34 cellular contexts compared by ENCODE assay signal in the genomic region with DNA sequence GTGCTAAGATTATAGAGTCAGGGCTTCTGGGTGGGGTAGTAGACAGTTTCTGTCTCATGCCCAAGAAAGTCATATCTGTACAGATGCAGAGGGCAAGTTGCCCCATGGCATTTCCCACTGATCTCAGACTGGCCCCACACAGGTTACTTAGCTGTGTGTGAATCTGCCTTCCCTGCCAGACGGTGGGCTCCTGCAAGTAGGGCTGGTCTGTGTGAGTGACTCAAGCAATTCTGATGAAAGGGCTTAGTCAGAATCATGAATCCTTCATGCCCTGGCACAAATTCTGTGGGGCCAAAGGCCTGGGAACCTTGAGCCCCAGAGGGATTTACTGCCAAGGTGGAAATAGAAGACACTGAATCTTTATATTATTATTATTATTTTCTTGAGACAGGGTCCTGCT. TPM values are rescaled to one million over a fixed set of nuclear protein-coding genes. Genes with fewer than 3 reads are reported as not detected.
A peak's percentile ranks its signal among the peaks of the same experiment; 100 is the strongest.
DNase-seq lines count a peak whose midpoint lies in the region; ATAC-seq and TF ChIP-seq lines count a peak whose summit lies in the region.
"Had no signal": no experiment of that assay in that cellular context is flagged by ENCODE, and none has a peak within 500 bp of the region (broad histone marks: within the 10 kb centered on the region; RNA-seq: fewer than 3 reads in every experiment).

No MANE protein-coding gene starts in this region.

- no peaks in the 10 kb centered on the region for H4K20me1 ChIP-seq in mammary epithelial cell (ENCODE audit: insufficient read depth, low read length)

- dilution Hi-C loops in mammary epithelial cell (cut with HindIII; ENCODE audit: low sequenced_read_pairs) = no loop called here

- no peak overlapping the region for H3K4me2 ChIP-seq in mammary epithelial cell (ENCODE audit: insufficient read depth, low read depth, low read length)

- H3K4me3 Mint-ChIP-seq in activated naive CD8-positive, alpha-beta T cell treated with anti-CD3 and anti-CD28 coated beads, Interleukin-2, amount 50 U/mL, for 24 hours = no peak overlapping the region
- H3K4me3 Mint-ChIP-seq in activated naive CD8-positive, alpha-beta T cell treated with anti-CD3 and anti-CD28 coated beads for 36 hours = no peak overlapping the region
- H3K4me3 Mint-ChIP-seq: activated naive CD4-positive, alpha-beta T cell treated with anti-CD3 and anti-CD28 coated beads, Interleukin-2, amount 10 ng/mL, durations not matched to agents 7 days and 5 days; activated T-helper 1 cell treated with anti-CD3 and anti-CD28 coated beads, Interleukin-12 subunit alpha, Interleukin-12 subunit beta, Interleukin-2, Interleukin-4 antibody, amounts not matched to agents 30 ng/mL and 10 ng/mL and 1 ng/mL, durations not matched to agents 14 hours and 24 hours and 36 hours; dendritic cell treated with granulocyte-macrophage colony-stimulating factor and Interleukin-4, amounts not matched to agents 40 ng/mL and 50 ng/mL, for 4 days; IgD-negative memory B cell; immature natural killer cell; mesothelial cell of epicardium; naive B cell; T-helper 17 cell; type B pancreatic cell had no signal

- no peak overlapping the region for H3K27ac Mint-ChIP-seq in activated naive CD8-positive, alpha-beta T cell treated with anti-CD3 and anti-CD28 coated beads, Interleukin-2, amount 50 U/mL, for 24 hours
- no peak overlapping the region for H3K27ac Mint-ChIP-seq in activated naive CD8-positive, alpha-beta T cell treated with anti-CD3 and anti-CD28 coated beads for 36 hours
- H3K27ac Mint-ChIP-seq: activated naive CD4-positive, alpha-beta T cell treated with anti-CD3 and anti-CD28 coated beads, Interleukin-2, amount 10 ng/mL, durations not matched to agents 7 days and 5 days; activated T-helper 1 cell treated with anti-CD3 and anti-CD28 coated beads, Interleukin-12 subunit alpha, Interleukin-12 subunit beta, Interleukin-2, Interleukin-4 antibody, amounts not matched to agents 30 ng/mL and 10 ng/mL and 1 ng/mL, durations not matched to agents 14 hours and 24 hours and 36 hours; dendritic cell treated with granulocyte-macrophage colony-stimulating factor and Interleukin-4, amounts not matched to agents 40 ng/mL and 50 ng/mL, for 4 days; IgD-negative memory B cell; immature natural killer cell; mesothelial cell of epicardium; naive B cell; T-helper 17 cell; type B pancreatic cell had no signal

- peaks cover 5% of the 10 kb centered on the region for H3K27me3 Mint-ChIP-seq in activated naive CD8-positive, alpha-beta T cell treated with anti-CD3 and anti-CD28 coated beads, Interleukin-2, amount 50 U/mL, for 24 hours
- no peaks in the 10 kb centered on the region for H3K27me3 Mint-ChIP-seq in activated naive CD8-positive, alpha-beta T cell treated with anti-CD3 and anti-CD28 coated beads for 36 hours

- H3K27ac ChIP-seq in mammary epithelial cell (ENCODE audit: insufficient read depth, low read depth, low read length) = no peak overlapping the region
- H3K27ac ChIP-seq: esophagus squamous epithelium, gastroesophageal sphincter, left ventricle myocardium inferior, prostate gland, RWPE1, sigmoid colon, SK-N-MC had no signal

- no peaks in the 10 kb centered on the region for H3K9me3 Mint-ChIP-seq in activated naive CD8-positive, alpha-beta T cell treated with anti-CD3 and anti-CD28 coated beads, Interleukin-2, amount 50 U/mL, for 24 hours
- no peaks in the 10 kb centered on the region for H3K9me3 Mint-ChIP-seq in activated naive CD8-positive, alpha-beta T cell treated with anti-CD3 and anti-CD28 coated beads for 36 hours
- H3K9me3 Mint-ChIP-seq: activated naive CD4-positive, alpha-beta T cell treated with anti-CD3 and anti-CD28 coated beads, Interleukin-2, amount 10 ng/mL, durations not matched to agents 7 days and 5 days; activated T-helper 1 cell treated with anti-CD3 and anti-CD28 coated beads, Interleukin-12 subunit alpha, Interleukin-12 subunit beta, Interleukin-2, Interleukin-4 antibody, amounts not matched to agents 30 ng/mL and 10 ng/mL and 1 ng/mL, durations not matched to agents 14 hours and 24 hours and 36 hours; dendritic cell treated with granulocyte-macrophage colony-stimulating factor and Interleukin-4, amounts not matched to agents 40 ng/mL and 50 ng/mL, for 4 days; IgD-negative memory B cell; immature natural killer cell; mesothelial cell of epicardium; naive B cell; type B pancreatic cell had no signal

- no peak overlapping the region for H3K4me3 ChIP-seq in mammary epithelial cell (replicated peaks in 1 of 3; ENCODE audit: insufficient read depth in 1 of 3, low read depth in 2 of 3, low read length in 3 of 3)
- H3K4me3 ChIP-seq: esophagus squamous epithelium, gastroesophageal sphincter, left ventricle myocardium inferior, prostate gland, sigmoid colon, SK-N-MC had no signal

- peaks cover 3% of the 10 kb centered on the region for H3K4me1 Mint-ChIP-seq in activated naive CD8-positive, alpha-beta T cell treated with anti-CD3 and anti-CD28 coated beads, Interleukin-2, amount 50 U/mL, for 24 hours
- H3K4me1 Mint-ChIP-seq in activated naive CD8-positive, alpha-beta T cell treated with anti-CD3 and anti-CD28 coated beads for 36 hours = no peaks in the 10 kb centered on the region
- H3K4me1 Mint-ChIP-seq: activated naive CD4-positive, alpha-beta T cell treated with anti-CD3 and anti-CD28 coated beads, Interleukin-2, amount 10 ng/mL, durations not matched to agents 7 days and 5 days; IgD-negative memory B cell; immature natural killer cell; naive B cell had no signal

- no peaks in the 10 kb centered on the region for H3K79me2 ChIP-seq in mammary epithelial cell (ENCODE audit: insufficient read depth, low read length)

- no peaks in the 10 kb centered on the region for H3K36me3 Mint-ChIP-seq in activated naive CD8-positive, alpha-beta T cell treated with anti-CD3 and anti-CD28 coated beads, Interleukin-2, amount 50 U/mL, for 24 hours (ENCODE audit: low read depth)
- H3K36me3 Mint-ChIP-seq in activated naive CD8-positive, alpha-beta T cell treated with anti-CD3 and anti-CD28 coated beads for 36 hours = no peaks in the 10 kb centered on the region
- H3K36me3 Mint-ChIP-seq: activated naive CD4-positive, alpha-beta T cell treated with anti-CD3 and anti-CD28 coated beads, Interleukin-2, amount 10 ng/mL, durations not matched to agents 7 days and 5 days; IgD-negative memory B cell; immature natural killer cell; mesothelial cell of epicardium; naive B cell; type B pancreatic cell had no signal

- no peak for TF ChIP-seq CTCF in mammary epithelial cell (conservative IDR thresholded peaks at IDR 0.05 in 1 of 2, IDR thresholded peaks at IDR 0.05 in 1 of 2; ENCODE audit: extremely low read depth in 1 of 2, insufficient read depth in 1 of 2, low read depth in 1 of 2, low read length in 2 of 2)

- DNase-seq in activated naive CD8-positive, alpha-beta T cell treated with anti-CD3 and anti-CD28 coated beads, Interleukin-2, amount 50 U/mL, for 24 hours = peak; percentile 2
- no peak for DNase-seq in activated naive CD8-positive, alpha-beta T cell treated with anti-CD3 and anti-CD28 coated beads for 36 hours
- DNase-seq in HT1080 (ENCODE audit: low read depth) (peak; percentile 10), mammary epithelial cell (peak; percentile 31)
- peak; percentile 35 for DNase-seq in stimulated activated CD8-positive, alpha-beta memory T cell treated with anti-CD3 and anti-CD28 coated beads, Interleukin-4, amount 100 ng/mL, for 48 hours
- no peak for DNase-seq in effector CD4-positive, alpha-beta T cell
- DNase-seq in central memory CD4-positive, alpha-beta T cell = no peak
- DNase-seq: activated CD4-positive, CD25-positive, alpha-beta regulatory T cell treated with anti-CD3 and anti-CD28 coated beads, Interleukin-2, amount 50 U/mL, for 72 hours; activated naive CD4-positive, alpha-beta T cell treated with anti-CD3 and anti-CD28 coated beads, Interleukin-2, amount 10 ng/mL, durations not matched to agents 7 days and 5 days; aorta; caudate nucleus; esophagus squamous epithelium; hippocampal formation; immature natural killer cell; left ventricle myocardium inferior; naive B cell; NCI-H1417; NCI-H2081; NCI-H774; sigmoid colon; T-helper 17 cell had no signal

- BruUV-seq in mammary epithelial cell (replicated peaks; lab: Mats Ljungman, UMichigan) = no TSS peak

- H3K4me1 ChIP-seq in mammary epithelial cell (ENCODE audit: insufficient read depth, low read length) = no peaks in the 10 kb centered on the region
- H3K4me1 ChIP-seq: esophagus squamous epithelium, prostate gland had no signal

- H3K9ac ChIP-seq in mammary epithelial cell (ENCODE audit: insufficient read depth, low read length) = no peak overlapping the region

- no peaks in the 10 kb centered on the region for H3K9me3 ChIP-seq in mammary epithelial cell (replicated peaks; ENCODE audit: insufficient read depth, low read length)
- H3K9me3 ChIP-seq: esophagus squamous epithelium, gastroesophageal sphincter, left ventricle myocardium inferior, prostate gland, sigmoid colon had no signal

- 60% methylated on average over 1 of the region's 1 CpG for WGBS in mammary epithelial cell (ENCODE audit: low coverage, missing lambda C conversion rate)

- peak; percentile 57 for ATAC-seq in activated naive CD8-positive, alpha-beta T cell treated with anti-CD3 and anti-CD28 coated beads, Interleukin-2, amount 50 U/mL, for 24 hours
- ATAC-seq in GM21526 (IDR thresholded peaks at IDR 0.05; ENCODE audit: low FRiP score, unreplicated experiment) = no peak
- ATAC-seq: gastroesophageal sphincter, T-helper 17 cell had no signal

- intact Hi-C loops in mammary epithelial cell (cut with micrococcal nuclease) = no loop called here

- H2AFZ ChIP-seq in mammary epithelial cell (ENCODE audit: low read depth, low read length) = no peak overlapping the region

- in situ Hi-C loops in mammary epithelial cell (cut with MboI; ENCODE audit: low sequenced_read_pairs in 2 of 2) = loop anchor here in 1 of 2 donors (25.0 kb wide), 1 partner anchor 577 kb away; no protein-coding TSS in a partner anchor

- H3K36me3 ChIP-seq in mammary epithelial cell (ENCODE audit: insufficient read depth, low read length) = no peaks in the 10 kb centered on the region
- H3K36me3 ChIP-seq: esophagus squamous epithelium, gastroesophageal sphincter, left ventricle myocardium inferior, prostate gland, sigmoid colon had no signal

- CTCF ChIA-PET in mammary epithelial cell (lab: Charles Lee; ENCODE audit: low non-redundant PET) = no interaction called here

- no peaks in the 10 kb centered on the region for H3K27me3 ChIP-seq in mammary epithelial cell (ENCODE audit: insufficient read depth, low read length)
- H3K27me3 ChIP-seq: gastroesophageal sphincter, sigmoid colon had no signal

RNA-seq across cellular contexts. Expression of gene USH1C, which starts 30.4 kb away (rescaled TPM):
- total RNA-seq in activated naive CD8-positive, alpha-beta T cell treated with anti-CD3 and anti-CD28 coated beads for 36 hours = not detected
- total RNA-seq in HT1080 (2014; rRNA removed; shearing (Covaris generic)) = not detected in 2 replicates
- not detected in 2 replicates for polyA plus RNA-seq in HT1080 (2015; cell fraction: cytosol; rRNA removed)
- polyA plus RNA-seq in HT1080 (2015; cell fraction: nucleus; rRNA removed) = not detected in 2 replicates
- not detected for total RNA-seq in mammary epithelial cell
- not detected for polyA plus RNA-seq in mammary epithelial cell
- polyA minus RNA-seq in mammary epithelial cell = not detected
- total RNA-seq: activated T-helper 1 cell treated with anti-CD3 and anti-CD28 coated beads, Interleukin-12 subunit alpha, Interleukin-12 subunit beta, Interleukin-2, Interleukin-4 antibody, amounts not matched to agents 30 ng/mL and 10 ng/mL and 1 ng/mL, durations not matched to agents 14 hours and 24 hours and 36 hours; aorta; esophagus squamous epithelium; G401; left ventricle myocardium inferior; prostate gland; T-helper 17 cell had no signal
- polyA plus RNA-seq: BJ, IgD-negative memory B cell, immature natural killer cell had no signal

RNA-seq across cellular contexts. Expression of gene OTOG, which starts 33.2 kb away (rescaled TPM):
- total RNA-seq in activated naive CD8-positive, alpha-beta T cell treated with anti-CD3 and anti-CD28 coated beads for 36 hours = not detected
- not detected in 2 replicates for total RNA-seq in HT1080 (2014; rRNA removed; shearing (Covaris generic))
- polyA plus RNA-seq in HT1080 (2015; cell fraction: cytosol; rRNA removed) = not detected in 2 replicates
- polyA plus RNA-seq in HT1080 (2015; cell fraction: nucleus; rRNA removed) = 0.02 TPM in 1 of 2 replicates, not detected in the other
- total RNA-seq in mammary epithelial cell = not detected
- not detected for polyA plus RNA-seq in mammary epithelial cell
- polyA minus RNA-seq in mammary epithelial cell = not detected
- total RNA-seq: activated T-helper 1 cell treated with anti-CD3 and anti-CD28 coated beads, Interleukin-12 subunit alpha, Interleukin-12 subunit beta, Interleukin-2, Interleukin-4 antibody, amounts not matched to agents 30 ng/mL and 10 ng/mL and 1 ng/mL, durations not matched to agents 14 hours and 24 hours and 36 hours; aorta; esophagus squamous epithelium; G401; gastroesophageal sphincter; left ventricle myocardium inferior; subcutaneous adipose tissue; T-helper 17 cell had no signal
- polyA plus RNA-seq: aorta, BJ, IgD-negative memory B cell, immature natural killer cell had no signal

RNA-seq across cellular contexts. Expression of gene ABCC8, which starts 37.2 kb away (rescaled TPM):
- not detected for total RNA-seq in activated naive CD8-positive, alpha-beta T cell treated with anti-CD3 and anti-CD28 coated beads for 36 hours
- total RNA-seq in HT1080 (2014; rRNA removed; shearing (Covaris generic)) = not detected in 2 replicates
- polyA plus RNA-seq in HT1080 (2015; cell fraction: cytosol; rRNA removed) = not detected in 2 replicates
- polyA plus RNA-seq in HT1080 (2015; cell fraction: nucleus; rRNA removed) = not detected in 2 replicates
- total RNA-seq in mammary epithelial cell = under 1 TPM in 1 of 2 donors, not detected in 1; 0.17 TPM
- polyA plus RNA-seq in mammary epithelial cell = not detected
- not detected for polyA minus RNA-seq in mammary epithelial cell
- total RNA-seq: mesothelial cell of epicardium, T-helper 17 cell had no signal
- polyA plus RNA-seq: BJ, IgD-negative memory B cell, immature natural killer cell had no signal

Comparison
In these comparisons a context has a peak if more than half of its experiments do, and no peak if none do; other contexts are left out.
1. DNase-seq: peak in activated naive CD8-positive, alpha-beta T cell treated with anti-CD3 and anti-CD28 coated beads, Interleukin-2, amount 50 U/mL, for 24 hours (single experiment), HT1080 (single experiment), mammary epithelial cell (single experiment) and stimulated activated CD8-positive, alpha-beta memory T cell treated with anti-CD3 and anti-CD28 coated beads, Interleukin-4, amount 100 ng/mL, for 48 hours (single experiment); none in activated naive CD8-positive, alpha-beta T cell treated with anti-CD3 and anti-CD28 coated beads for 36 hours (single experiment), effector CD4-positive, alpha-beta T cell (single experiment) and central memory CD4-positive, alpha-beta T cell (single experiment).